1 cellular context compared by ENCODE assay signal in the genomic region with DNA sequence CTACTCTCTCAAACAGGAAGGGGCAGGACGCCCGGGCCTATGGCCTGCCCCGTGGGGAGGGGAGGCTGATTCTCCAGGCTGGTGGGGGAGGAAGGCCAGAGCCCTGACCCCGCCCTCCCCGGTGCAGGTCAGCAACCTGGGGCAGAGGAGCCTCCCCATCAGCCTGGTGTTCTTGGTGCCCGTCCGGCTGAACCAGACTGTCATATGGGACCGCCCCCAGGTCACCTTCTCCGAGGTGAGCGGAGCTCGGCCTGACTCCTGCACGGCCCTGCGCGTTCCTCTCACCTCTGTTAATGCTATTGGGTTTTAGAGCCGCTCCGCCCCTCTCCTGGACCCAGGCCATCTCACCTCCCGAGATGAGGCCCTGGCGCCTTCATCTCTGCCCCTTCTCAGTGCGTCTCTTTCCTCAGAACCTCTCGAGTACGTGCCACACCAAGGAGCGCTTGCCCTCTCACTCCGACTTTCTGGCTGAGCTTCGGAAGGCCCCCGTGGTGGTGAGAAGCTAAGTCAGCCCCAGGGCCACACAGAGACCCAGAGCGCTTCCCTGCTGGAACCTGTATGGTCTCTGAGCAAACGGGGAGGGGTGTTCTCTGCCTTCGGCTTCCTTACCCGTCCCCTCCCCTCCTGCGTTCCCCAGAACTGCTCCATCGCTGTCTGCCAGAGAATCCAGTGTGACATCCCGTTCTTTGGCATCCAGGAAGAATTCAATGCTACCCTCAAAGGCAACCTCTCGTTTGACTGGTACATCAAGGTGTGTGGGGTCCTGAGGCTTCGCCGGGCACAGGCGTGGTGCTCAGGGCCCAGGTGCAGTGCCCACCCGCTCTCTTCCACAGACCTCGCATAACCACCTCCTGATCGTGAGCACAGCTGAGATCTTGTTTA.
TF ChIP-seq lines count a peak whose summit lies in the region.

No MANE protein-coding gene starts in this region.

TF ChIP-seq in SK-N-SH treated with all-trans-retinoic acid at 6 μM for 48 hours, 23 proteins besides CTCF, POLR2A, EP300 and RAD21 (continued from another document):
- TF ChIP-seq, protein P1, sequence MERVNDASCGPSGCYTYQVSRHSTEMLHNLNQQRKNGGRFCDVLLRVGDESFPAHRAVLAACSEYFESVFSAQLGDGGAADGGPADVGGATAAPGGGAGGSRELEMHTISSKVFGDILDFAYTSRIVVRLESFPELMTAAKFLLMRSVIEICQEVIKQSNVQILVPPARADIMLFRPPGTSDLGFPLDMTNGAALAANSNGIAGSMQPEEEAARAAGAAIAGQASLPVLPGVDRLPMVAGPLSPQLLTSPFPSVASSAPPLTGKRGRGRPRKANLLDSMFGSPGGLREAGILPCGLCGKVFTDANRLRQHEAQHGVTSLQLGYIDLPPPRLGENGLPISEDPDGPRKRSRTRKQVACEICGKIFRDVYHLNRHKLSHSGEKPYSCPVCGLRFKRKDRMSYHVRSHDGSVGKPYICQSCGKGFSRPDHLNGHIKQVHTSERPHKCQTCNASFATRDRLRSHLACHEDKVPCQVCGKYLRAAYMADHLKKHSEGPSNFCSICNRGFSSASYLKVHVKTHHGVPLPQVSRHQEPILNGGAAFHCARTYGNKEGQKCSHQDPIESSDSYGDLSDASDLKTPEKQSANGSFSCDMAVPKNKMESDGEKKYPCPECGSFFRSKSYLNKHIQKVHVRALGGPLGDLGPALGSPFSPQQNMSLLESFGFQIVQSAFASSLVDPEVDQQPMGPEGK (CRISPR knock-in tag; IDR thresholded peaks at IDR 0.05; ENCODE audit: borderline replicate concordance) = no peak
- TF ChIP-seq ZFP3 (CRISPR knock-in tag; IDR thresholded peaks at IDR 0.05) (no peak), ZFP30 (CRISPR knock-in tag; IDR thresholded peaks at IDR 0.05) (no peak)
- TF ChIP-seq, protein P2, sequence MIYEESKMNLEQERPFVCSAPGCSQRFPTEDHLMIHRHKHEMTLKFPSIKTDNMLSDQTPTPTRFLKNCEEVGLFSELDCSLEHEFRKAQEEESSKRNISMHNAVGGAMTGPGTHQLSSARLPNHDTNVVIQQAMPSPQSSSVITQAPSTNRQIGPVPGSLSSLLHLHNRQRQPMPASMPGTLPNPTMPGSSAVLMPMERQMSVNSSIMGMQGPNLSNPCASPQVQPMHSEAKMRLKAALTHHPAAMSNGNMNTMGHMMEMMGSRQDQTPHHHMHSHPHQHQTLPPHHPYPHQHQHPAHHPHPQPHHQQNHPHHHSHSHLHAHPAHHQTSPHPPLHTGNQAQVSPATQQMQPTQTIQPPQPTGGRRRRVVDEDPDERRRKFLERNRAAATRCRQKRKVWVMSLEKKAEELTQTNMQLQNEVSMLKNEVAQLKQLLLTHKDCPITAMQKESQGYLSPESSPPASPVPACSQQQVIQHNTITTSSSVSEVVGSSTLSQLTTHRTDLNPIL (CRISPR knock-in tag; IDR thresholded peaks at IDR 0.05; ENCODE audit: low read depth) = no peak
